Comparison of ENCODE assay signal across 11 cellular contexts in genomic region chr6:132190097-132190814, GRCh38.
A peak's percentile ranks its signal among the peaks of the same experiment; 100 is the strongest.
DNase-seq lines count a peak whose midpoint lies in the region; ATAC-seq and TF ChIP-seq lines count a peak whose summit lies in the region.
"Had no signal": no experiment of that assay in that cellular context is flagged by ENCODE, and none has a peak within 500 bp of the region (broad histone marks: within the 10 kb centered on the region; RNA-seq: fewer than 3 reads in every experiment).

No MANE protein-coding gene starts in this region.

- no peaks in the 10 kb centered on the region for H3K4me1 ChIP-seq in neuronal stem cell (ENCODE audit: control insufficient read depth in 2 of 2, insufficient read depth in 1 of 2, low read depth in 1 of 2, low read length in 2 of 2)
- no peaks in the 10 kb centered on the region for H3K4me1 ChIP-seq in psoas muscle

- no peak overlapping the region for H3K14ac ChIP-seq in neuronal stem cell (ENCODE audit: low read length)

- peak overlapping the region; percentile 12 for H3K27ac Mint-ChIP-seq in activated T-helper 17 cell treated with anti-CD3 and anti-CD28 coated beads, Interleukin-2, amount 50 U/mL, for 72 hours
- H3K27ac Mint-ChIP-seq: activated naive CD4-positive, alpha-beta T cell treated with anti-CD3 and anti-CD28 coated beads, Interleukin-2, amount 50 U/mL, for 24 hours had no signal

- no peak overlapping the region for H2BK120ac ChIP-seq in neuronal stem cell (ENCODE audit: low read depth, low read length)

- H3K79me1 ChIP-seq in neuronal stem cell (ENCODE audit: low read depth, low read length), result no peaks in the 10 kb centered on the region

- no peak overlapping the region for H3K4me2 ChIP-seq in neuronal stem cell (ENCODE audit: insufficient read depth, low read length, poor library complexity, severe bottlenecking)

- WGBS in neuronal stem cell (ENCODE audit: extremely low coverage in 2 of 2, insufficient read length in 2 of 2, insufficient replicate concordance in 1 of 2), 2 donors, result no CpG with 5 or more reads among the region's 4 CpGs
- 18 to 37% (median 24%) methylated on average over 4 of the region's 4 CpGs for WGBS in psoas muscle, 3 donors

- no peak overlapping the region for H3K4me3 Mint-ChIP-seq in activated T-helper 17 cell treated with anti-CD3 and anti-CD28 coated beads, Interleukin-2, amount 50 U/mL, for 72 hours
- H3K4me3 Mint-ChIP-seq: activated naive CD4-positive, alpha-beta T cell treated with anti-CD3 and anti-CD28 coated beads, Interleukin-2, amount 50 U/mL, for 24 hours had no signal

- ATAC-seq in GM18858 (IDR thresholded peaks at IDR 0.05; ENCODE audit: unreplicated experiment) (peak; percentile 85), HG02884 (IDR thresholded peaks at IDR 0.05; ENCODE audit: unreplicated experiment) (peak; percentile 82), psoas muscle (no peak)
- peak; percentile 62 for ATAC-seq in activated T-helper 17 cell treated with anti-CD3 and anti-CD28 coated beads, Interleukin-2, amount 50 U/mL, for 72 hours (replicated peaks)

- H3K36me3 Mint-ChIP-seq in activated T-helper 17 cell treated with anti-CD3 and anti-CD28 coated beads, Interleukin-2, amount 50 U/mL, for 72 hours (ENCODE audit: low read depth), result no peaks in the 10 kb centered on the region
- H3K36me3 Mint-ChIP-seq: activated naive CD4-positive, alpha-beta T cell treated with anti-CD3 and anti-CD28 coated beads, Interleukin-2, amount 50 U/mL, for 24 hours had no signal

- no peak overlapping the region for H3K9ac ChIP-seq in neuronal stem cell (ENCODE audit: low read depth, low read length, poor library complexity)

- no peak overlapping the region for H3K18ac ChIP-seq in neuronal stem cell (ENCODE audit: low read length)

- intact Hi-C loops in psoas muscle (cut with DNase I), result no loop called here

- H2BK15ac ChIP-seq in neuronal stem cell (ENCODE audit: low read length), result no peak overlapping the region

- no peak overlapping the region for H2BK12ac ChIP-seq in neuronal stem cell (ENCODE audit: low read length)

- no peaks in the 10 kb centered on the region for H3K27me3 Mint-ChIP-seq in activated T-helper 17 cell treated with anti-CD3 and anti-CD28 coated beads, Interleukin-2, amount 50 U/mL, for 72 hours
- H3K27me3 Mint-ChIP-seq: activated naive CD4-positive, alpha-beta T cell treated with anti-CD3 and anti-CD28 coated beads, Interleukin-2, amount 50 U/mL, for 24 hours had no signal

- no peak overlapping the region for H2AK5ac ChIP-seq in neuronal stem cell (ENCODE audit: low read depth, low read length)

- no peaks in the 10 kb centered on the region for H3K36me3 ChIP-seq in neuronal stem cell (replicated peaks in 1 of 2; ENCODE audit: control insufficient read depth in 2 of 2, insufficient read depth in 2 of 2, low read length in 2 of 2)
- H3K36me3 ChIP-seq in psoas muscle (ENCODE audit: insufficient read depth in 1 of 2, low read depth in 1 of 2), result no peaks in the 10 kb centered on the region

- no peak overlapping the region for H3K4ac ChIP-seq in neuronal stem cell (ENCODE audit: low read length)

- no peak overlapping the region for H2BK5ac ChIP-seq in neuronal stem cell (ENCODE audit: low read length)

- no peaks in the 10 kb centered on the region for H3K4me1 Mint-ChIP-seq in activated T-helper 17 cell treated with anti-CD3 and anti-CD28 coated beads, Interleukin-2, amount 50 U/mL, for 72 hours
- H3K4me1 Mint-ChIP-seq: activated naive CD4-positive, alpha-beta T cell treated with anti-CD3 and anti-CD28 coated beads, Interleukin-2, amount 50 U/mL, for 24 hours had no signal

- no peak for TF ChIP-seq CTCF in psoas muscle (IDR thresholded peaks at IDR 0.05)

- H3K4me3 ChIP-seq in neuronal stem cell (ENCODE audit: low read length in 2 of 2), result no peak overlapping the region
- H3K4me3 ChIP-seq in psoas muscle, result no peak overlapping the region

- H3K9me3 ChIP-seq in neuronal stem cell (replicated peaks in 1 of 2; ENCODE audit: control insufficient read depth in 2 of 2, insufficient read depth in 1 of 2, low read depth in 1 of 2, low read length in 2 of 2), result peaks cover 5 to 8% of the 10 kb centered on the region in 2 donors
- H3K9me3 ChIP-seq in psoas muscle, result no peaks in the 10 kb centered on the region

- H3K27ac ChIP-seq in neuronal stem cell (replicated peaks; ENCODE audit: low read length) (no peak overlapping the region), psoas muscle (no peak overlapping the region)

- no peak overlapping the region for H4K8ac ChIP-seq in neuronal stem cell (ENCODE audit: low read depth, low read length)

- no peak overlapping the region for H3K23ac ChIP-seq in neuronal stem cell (ENCODE audit: low read depth, low read length, poor library complexity)

- peak overlapping the region; percentile 5 for H2AFZ ChIP-seq in neuronal stem cell (ENCODE audit: low read length)

- H3K9me3 Mint-ChIP-seq in activated T-helper 17 cell treated with anti-CD3 and anti-CD28 coated beads, Interleukin-2, amount 50 U/mL, for 72 hours, result no peaks in the 10 kb centered on the region
- H3K9me3 Mint-ChIP-seq: activated naive CD4-positive, alpha-beta T cell treated with anti-CD3 and anti-CD28 coated beads, Interleukin-2, amount 50 U/mL, for 24 hours had no signal

- no peak for DNase-seq in neuronal stem cell (ENCODE audit: low spot score)
- no peak for DNase-seq in NCI-H345 treated with DMSO at 0.1 percent for 48 hours (lab: John Stamatoyannopoulos, UW; ENCODE audit: unreplicated experiment)
- no peak for DNase-seq in NCI-H524 (lab: John Stamatoyannopoulos, UW)
- no peak for DNase-seq in psoas muscle
- DNase-seq in activated CD4-positive, CD25-positive, alpha-beta regulatory T cell treated with anti-CD3 and anti-CD28 coated beads, Interleukin-2, amount 50 U/mL, for 72 hours, result no peak
- DNase-seq: SHP77; stimulated activated CD4-positive, alpha-beta T cell treated with anti-CD3 and anti-CD28 coated beads, Interleukin-2, amount 100 ng/mL, for 48 hours had no signal

- H3K27me3 ChIP-seq in neuronal stem cell (ENCODE audit: control insufficient read depth in 3 of 3, insufficient read depth in 3 of 3, low read depth in 1 of 3, low read length in 3 of 3) (no peaks in the 10 kb centered on the region), psoas muscle (ENCODE audit: insufficient read depth in 3 of 3, low read length in 2 of 3) (no peaks in the 10 kb centered on the region)

- no peak overlapping the region for H4K91ac ChIP-seq in neuronal stem cell (ENCODE audit: low read depth, low read length, poor library complexity)

Comparison
In these comparisons a context has a peak if more than half of its experiments do, and no peak if none do; other contexts are left out.
1. ATAC-seq: peak in GM18858 (single experiment), HG02884 (single experiment) and activated T-helper 17 cell treated with anti-CD3 and anti-CD28 coated beads, Interleukin-2, amount 50 U/mL, for 72 hours (single experiment); none in psoas muscle (0 of 4).